9 cellular contexts compared by ENCODE assay signal in genomic region chr9:125260564-125260963, GRCh38. TPM values are rescaled to one million over a fixed set of nuclear protein-coding genes. Genes with fewer than 3 reads are reported as not detected.
A peak's percentile ranks its signal among the peaks of the same experiment; 100 is the strongest.
DNase-seq lines count a peak whose midpoint lies in the region; ATAC-seq and TF ChIP-seq lines count a peak whose summit lies in the region.
"Had no signal": no experiment of that assay in that cellular context is flagged by ENCODE, and none has a peak within 500 bp of the region (broad histone marks: within the 10 kb centered on the region; RNA-seq: fewer than 3 reads in every experiment).

No MANE protein-coding gene starts in this region.

- H2BK120ac ChIP-seq in IMR-90 (ENCODE audit: low read depth, low read length), result no peak overlapping the region

- in situ Hi-C loops in IMR-90 (cut with MboI; ENCODE audit: low sequenced_read_pairs), result no loop called here

- CTCF ChIA-PET in CD8-positive, alpha-beta T cell (lab: Charles Lee), result no interaction called here
- CTCF ChIA-PET in IMR-90 (lab: Yijun Ruan, JAX), result no interaction called here

- no peaks in the 10 kb centered on the region for H3K9me3 Mint-ChIP-seq in CD8-positive, alpha-beta T cell
- H3K9me3 Mint-ChIP-seq in activated naive CD4-positive, alpha-beta T cell treated with anti-CD3 and anti-CD28 coated beads, Interleukin-2, amount 50 U/mL, for 72 hours, result peaks cover 0 to 3% of the 10 kb centered on the region in 2 donors
- no peaks in the 10 kb centered on the region for H3K9me3 Mint-ChIP-seq in mesothelial cell of epicardium

- dilution Hi-C loops in IMR-90 (cut with HindIII; ENCODE audit: low sequenced_read_pairs, unreplicated experiment), result no loop called here

- H3K9ac ChIP-seq in IMR-90 (ENCODE audit: low read depth, low read length), result no peak overlapping the region

- no peaks in the 10 kb centered on the region for H3K27me3 ChIP-seq in CD8-positive, alpha-beta T cell (ENCODE audit: insufficient read depth, low read length)
- no peaks in the 10 kb centered on the region for H3K27me3 ChIP-seq in IMR-90 (ENCODE audit: control insufficient read depth, insufficient read depth, low read length)

- H2BK20ac ChIP-seq in IMR-90 (ENCODE audit: low read depth, low read length), result no peak overlapping the region

- H3K36me3 Mint-ChIP-seq in CD8-positive, alpha-beta T cell, result peaks cover 25% of the 10 kb centered on the region
- H3K36me3 Mint-ChIP-seq in activated naive CD4-positive, alpha-beta T cell treated with anti-CD3 and anti-CD28 coated beads, Interleukin-2, amount 50 U/mL, for 72 hours, result peaks cover 14 to 25% of the 10 kb centered on the region in 2 donors
- H3K36me3 Mint-ChIP-seq in mesothelial cell of epicardium, result peaks cover 2% of the 10 kb centered on the region

- no peaks in the 10 kb centered on the region for H3K9me3 ChIP-seq in CD8-positive, alpha-beta T cell (ENCODE audit: low read length)
- no peaks in the 10 kb centered on the region for H3K9me3 ChIP-seq in IMR-90 (ENCODE audit: control insufficient read depth, insufficient read depth, low read length)

- no peak for ATAC-seq in CD8-positive, alpha-beta T cell
- ATAC-seq in IMR-90 (ENCODE audit: low read depth) (0 out of 2 replicates have a peak, but pooled peaks have one; percentile 8), HG02678 (IDR thresholded peaks at IDR 0.05; ENCODE audit: unreplicated experiment) (no peak)
- ATAC-seq in activated naive CD4-positive, alpha-beta T cell treated with anti-CD3 and anti-CD28 coated beads, Interleukin-2, amount 50 U/mL, for 72 hours, result no peak

- intact Hi-C loops in CD8-positive, alpha-beta T cell (cut with DNase I, micrococcal nuclease), result loop anchor here in 1 of 2 experiments (2.0 to 5.0 kb wide), 3 partner anchors 138 to 488 kb away; partner anchors contain the start of genes GOLGA1 and NR6A1
- intact Hi-C loops in IMR-90 (cut with micrococcal nuclease), result loop anchor here (5.0 kb wide), 1 partner anchor 82 kb away; no protein-coding TSS in a partner anchor

- no peak overlapping the region for H2AK9ac ChIP-seq in IMR-90 (replicated peaks; ENCODE audit: low read depth, low read length, poor library complexity)

- no peak for DNase-seq in CD8-positive, alpha-beta T cell
- DNase-seq in IMR-90 (peak; percentile 54), mesothelial cell of epicardium (ENCODE audit: low spot score in 2 of 2, unreplicated experiment in 2 of 2) (no peak), NK-92 (lab: John Stamatoyannopoulos, UW; ENCODE audit: unreplicated experiment) (no peak), T1000 (lab: John Stamatoyannopoulos, UW) (no peak)
- DNase-seq in activated naive CD4-positive, alpha-beta T cell treated with anti-CD3 and anti-CD28 coated beads, Interleukin-2, amount 50 U/mL, for 72 hours (ENCODE audit: low spot score in 2 of 2), result no peak
- DNase-seq in effector CD4-positive, alpha-beta T cell, result no peak
- DNase-seq: stimulated activated naive CD4-positive, alpha-beta T cell had no signal

- peaks cover 0 to 24% of the 10 kb centered on the region in 2 experiments; a peak in 2 of 4 replicates for H3K79me1 ChIP-seq in IMR-90 (ENCODE audit: low read depth in 1 of 2, low read length in 2 of 2)

- no peak overlapping the region for H3K4me3 ChIP-seq in CD8-positive, alpha-beta T cell (ENCODE audit: low read depth, low read length)
- H3K4me3 ChIP-seq in IMR-90 (ENCODE audit: insufficient read depth, low read depth, low read length), result no peak overlapping the region

- H4K20me1 ChIP-seq in IMR-90 (ENCODE audit: insufficient read depth, low read length), result peaks cover 21% of the 10 kb centered on the region

- TF ChIP-seq RAD21 in IMR-90 (IDR thresholded peaks at IDR 0.05; ENCODE audit: low read length), result no peak

- no peak overlapping the region for H2BK5ac ChIP-seq in IMR-90 (ENCODE audit: low read depth, low read length, poor library complexity, severe bottlenecking)

- no peak overlapping the region; the same call in 1 of the 2 replicates for H2AK5ac ChIP-seq in IMR-90 (ENCODE audit: low read depth, low read length)

- H3K23ac ChIP-seq in IMR-90 (ENCODE audit: low read depth, low read length), result no peak overlapping the region

- no peaks in the 10 kb centered on the region for H3K36me3 ChIP-seq in CD8-positive, alpha-beta T cell (ENCODE audit: insufficient read depth, low read length)
- peaks cover 6% of the 10 kb centered on the region; the same call in 1 of the 2 replicates for H3K36me3 ChIP-seq in IMR-90 (ENCODE audit: control insufficient read depth, insufficient read depth, low read length)

- no peak overlapping the region for H3K27ac Mint-ChIP-seq in CD8-positive, alpha-beta T cell
- peak overlapping the region; percentile 94 to 96 for H3K27ac Mint-ChIP-seq in activated naive CD4-positive, alpha-beta T cell treated with anti-CD3 and anti-CD28 coated beads, Interleukin-2, amount 50 U/mL, for 72 hours
- peak overlapping the region; percentile 43 for H3K27ac Mint-ChIP-seq in mesothelial cell of epicardium

- no peak for TF ChIP-seq POLR2A in IMR-90 (IDR thresholded peaks at IDR 0.05; ENCODE audit: low read depth, low read length)

- H4K8ac ChIP-seq in IMR-90 (ENCODE audit: low read depth in 2 of 2, low read length in 2 of 2), result no peak overlapping the region; a peak in 1 of 4 replicates

- H3K56ac ChIP-seq in IMR-90 (ENCODE audit: extremely low read depth, insufficient read depth, low read length), result no peak overlapping the region

- H3K4me1 ChIP-seq in CD8-positive, alpha-beta T cell (ENCODE audit: insufficient read depth, low read length), result peaks cover 29% of the 10 kb centered on the region
- H3K4me1 ChIP-seq in IMR-90 (ENCODE audit: control insufficient read depth, insufficient read depth, low read length), result 0 out of 2 replicates have a peak, but pooled peaks cover 2% of the 10 kb centered on the region

- no peak overlapping the region for H3K4ac ChIP-seq in IMR-90 (ENCODE audit: low read depth, low read length)

- H3K27me3 Mint-ChIP-seq in CD8-positive, alpha-beta T cell (ENCODE audit: low read depth), result peaks cover 2% of the 10 kb centered on the region
- no peaks in the 10 kb centered on the region for H3K27me3 Mint-ChIP-seq in mesothelial cell of epicardium (ENCODE audit: low read depth)

- POLR2A ChIA-PET in CD8-positive, alpha-beta T cell (lab: Charles Lee), result interaction anchor here (0.7 to 5.2 kb wide), 2 partner anchors 19 to 42 kb away, joined by 3 to 40 read pairs; partner anchors contain the start of gene HSPA5
- POLR2A ChIA-PET in IMR-90 (lab: Charles Lee; ENCODE audit: unreplicated experiment), result interaction anchor here (0.6 kb wide), 1 partner anchor 1618 kb away, joined by 12 read pairs; no protein-coding TSS in a partner anchor

- BruUV-seq in IMR-90 (replicated peaks; lab: Mats Ljungman, UMichigan), result no TSS peak

- H3K27ac ChIP-seq in CD8-positive, alpha-beta T cell (ENCODE audit: low read depth, low read length), result no peak overlapping the region
- no peak overlapping the region for H3K27ac ChIP-seq in IMR-90 (ENCODE audit: insufficient read depth, low read length)

- H4K5ac ChIP-seq in IMR-90 (ENCODE audit: low read depth, low read length), result no peak overlapping the region

- H3K4me2 ChIP-seq in IMR-90 (ENCODE audit: low read depth, low read length), result no peak overlapping the region

- TF ChIP-seq CTCF in CD8-positive, alpha-beta T cell (IDR thresholded peaks at IDR 0.05), result no peak
- no peak for TF ChIP-seq CTCF in IMR-90 (conservative IDR thresholded peaks at IDR 0.05; ENCODE audit: low read depth, low read length)
- TF ChIP-seq CTCF in mesothelial cell of epicardium (IDR thresholded peaks at IDR 0.05; ENCODE audit: unreplicated experiment), result no peak

- peak overlapping the region; percentile 3 for H2AFZ ChIP-seq in IMR-90 (replicated peaks; ENCODE audit: low read length, poor library complexity)

- peaks cover 3% of the 10 kb centered on the region; the same call in 1 of the 2 replicates for H3K9me1 ChIP-seq in IMR-90 (ENCODE audit: insufficient read depth, low read length)

- no peak overlapping the region for H4K91ac ChIP-seq in IMR-90 (ENCODE audit: insufficient read depth, low read depth, low read length)

- no peak overlapping the region for H3K18ac ChIP-seq in IMR-90 (ENCODE audit: low read depth, low read length)

- 0 out of 2 replicates have a peak overlapping the region, but pooled peaks have one; percentile 9 for H3K14ac ChIP-seq in IMR-90 (replicated peaks; ENCODE audit: low read depth, low read length)

- H3K4me3 Mint-ChIP-seq in CD8-positive, alpha-beta T cell, result peak overlapping the region; percentile 98
- H3K4me3 Mint-ChIP-seq in mesothelial cell of epicardium, result peak overlapping the region; percentile 98

- H2BK15ac ChIP-seq in IMR-90 (ENCODE audit: low read depth, low read length), result no peak overlapping the region

- peaks cover 42% of the 10 kb centered on the region for H3K4me1 Mint-ChIP-seq in CD8-positive, alpha-beta T cell (ENCODE audit: low read depth)
- peaks cover 24% of the 10 kb centered on the region for H3K4me1 Mint-ChIP-seq in mesothelial cell of epicardium

TF ChIP-seq in IMR-90, 13 proteins besides CTCF, POLR2A, EP300 and RAD21:
- TF ChIP-seq FOS (IDR thresholded peaks at IDR 0.05; ENCODE audit: low read depth, low read length) (no peak), SMC3 (IDR thresholded peaks at IDR 0.05; ENCODE audit: low read depth, low read length) (no peak)

RNA-seq across cellular contexts. Expression of gene GAPVD1, which starts 1.1 kb away (rescaled TPM):
- total RNA-seq in CD8-positive, alpha-beta T cell, result 10 to 100 TPM; 81.0 to 84.1 TPM
- total RNA-seq in IMR-90 (2012; rRNA removed) (40.3 and 50.9 TPM in 2 replicates), mesothelial cell of epicardium (55.1 to 62.7 TPM (median 58.7 TPM) in 3 replicates)
- polyA plus RNA-seq in IMR-90 (2012; rRNA removed), result 12.2 and 13.8 TPM in 2 replicates
- 7.9 and 9.4 TPM in 2 replicates for polyA plus RNA-seq in IMR-90 (2012; cell fraction: cytosol; rRNA removed)
- 12.3 and 45.6 TPM in 2 replicates for polyA plus RNA-seq in IMR-90 (2012; cell fraction: nucleus; rRNA removed; ENCODE audit: low replicate concordance)
- total RNA-seq in activated naive CD4-positive, alpha-beta T cell treated with anti-CD3 and anti-CD28 coated beads, Interleukin-2, amount 50 U/mL, for 72 hours, result 10 to 100 TPM; 44.1 to 67.7 TPM

RNA-seq across cellular contexts. Expression of gene HSPA5, which starts 19.4 kb away (rescaled TPM):
- 100 to 1,000 TPM; 354 to 372 TPM for total RNA-seq in CD8-positive, alpha-beta T cell
- total RNA-seq in IMR-90 (2012; rRNA removed) (118 and 147 TPM in 2 replicates), mesothelial cell of epicardium (249 to 255 TPM (median 253 TPM) in 3 replicates)
- polyA plus RNA-seq in IMR-90 (2012; rRNA removed), result 391 and 419 TPM in 2 replicates
- 180 and 209 TPM in 2 replicates for polyA plus RNA-seq in IMR-90 (2012; cell fraction: cytosol; rRNA removed)
- 99.1 and 172 TPM in 2 replicates for polyA plus RNA-seq in IMR-90 (2012; cell fraction: nucleus; rRNA removed; ENCODE audit: low replicate concordance)
- total RNA-seq in activated naive CD4-positive, alpha-beta T cell treated with anti-CD3 and anti-CD28 coated beads, Interleukin-2, amount 50 U/mL, for 72 hours, result 100 to 1,000 TPM; 120 to 133 TPM
